ENCODE assay signal across 1 cellular context in the genomic region with DNA sequence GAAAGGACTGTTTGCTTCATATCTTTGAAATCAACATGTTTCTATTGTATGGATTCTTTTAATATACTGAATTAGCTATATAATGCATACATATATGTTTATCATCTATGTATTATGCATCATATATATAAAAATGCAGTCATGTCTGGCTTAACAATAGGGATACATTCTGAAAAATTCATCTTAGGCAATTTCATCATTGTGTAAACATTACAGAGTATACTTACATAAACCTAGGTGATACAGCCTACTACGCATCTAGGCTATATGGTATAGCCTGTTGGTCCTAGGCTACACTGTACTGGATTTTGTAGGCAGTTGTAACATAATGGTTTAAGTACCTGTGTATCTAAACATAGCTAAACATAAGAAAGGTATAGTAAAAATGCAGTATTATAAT.
TF ChIP-seq lines count a peak whose summit lies in the region.

No MANE protein-coding gene starts in this region.

TF ChIP-seq in HepG2, 621 proteins besides CTCF, POLR2A, EP300 and RAD21:
- TF ChIP-seq YEATS2 (CRISPR knock-in tag; IDR thresholded peaks at IDR 0.05; ENCODE audit: borderline replicate concordance) (no peak), HNRNPK (IDR thresholded peaks at IDR 0.05; ENCODE audit: low read depth, low read length, poor library complexity, severe bottlenecking) (peak; percentile 23), PTBP1 (IDR thresholded peaks at IDR 0.05; ENCODE audit: low read depth, low read length, poor library complexity, severe bottlenecking) (no peak), GATA4 (IDR thresholded peaks at IDR 0.05; ENCODE audit: borderline replicate concordance, low read depth) (no peak), HMGXB3 (CRISPR knock-in tag; IDR thresholded peaks at IDR 0.05; ENCODE audit: borderline replicate concordance) (no peak)
- TF ChIP-seq, protein P1, sequence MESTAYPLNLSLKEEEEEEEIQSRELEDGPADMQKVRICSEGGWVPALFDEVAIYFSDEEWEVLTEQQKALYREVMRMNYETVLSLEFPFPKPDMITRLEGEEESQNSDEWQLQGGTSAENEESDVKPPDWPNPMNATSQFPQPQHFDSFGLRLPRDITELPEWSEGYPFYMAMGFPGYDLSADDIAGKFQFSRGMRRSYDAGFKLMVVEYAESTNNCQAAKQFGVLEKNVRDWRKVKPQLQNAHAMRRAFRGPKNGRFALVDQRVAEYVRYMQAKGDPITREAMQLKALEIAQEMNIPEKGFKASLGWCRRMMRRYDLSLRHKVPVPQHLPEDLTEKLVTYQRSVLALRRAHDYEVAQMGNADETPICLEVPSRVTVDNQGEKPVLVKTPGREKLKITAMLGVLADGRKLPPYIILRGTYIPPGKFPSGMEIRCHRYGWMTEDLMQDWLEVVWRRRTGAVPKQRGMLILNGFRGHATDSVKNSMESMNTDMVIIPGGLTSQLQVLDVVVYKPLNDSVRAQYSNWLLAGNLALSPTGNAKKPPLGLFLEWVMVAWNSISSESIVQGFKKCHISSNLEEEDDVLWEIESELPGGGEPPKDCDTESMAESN (CRISPR knock-in tag; conservative IDR thresholded peaks at IDR 0.05) = no peak
